Comparison of ENCODE assay signal across 11 cellular contexts in genomic region chr21:35217504-35218060, GRCh38.
DNase-seq lines count a peak whose midpoint lies in the region; ATAC-seq and TF ChIP-seq lines count a peak whose summit lies in the region.
"Had no signal": no experiment of that assay in that cellular context is flagged by ENCODE, and none has a peak within 500 bp of the region (broad histone marks: within the 10 kb centered on the region; RNA-seq: fewer than 3 reads in every experiment).

No MANE protein-coding gene starts in this region.

- no peaks in the 10 kb centered on the region for H3K27me3 Mint-ChIP-seq in endodermal cell (ENCODE audit: insufficient read depth)

- peaks cover 5% of the 10 kb centered on the region for H3K4me1 ChIP-seq in endodermal cell (ENCODE audit: control insufficient read depth, insufficient read depth, low read length)

- no peak overlapping the region for H3K4me3 Mint-ChIP-seq in endodermal cell

- no peak for TF ChIP-seq CTCF in endodermal cell (conservative IDR thresholded peaks at IDR 0.05)

- no peaks in the 10 kb centered on the region for H3K36me3 Mint-ChIP-seq in endodermal cell (ENCODE audit: low read depth)

- no peak overlapping the region for H3K4me3 ChIP-seq in endodermal cell (ENCODE audit: low read length)
- H3K4me3 ChIP-seq: right atrium auricular region, vagina had no signal

- H3K27ac Mint-ChIP-seq in endodermal cell = peak overlapping the region; percentile 33

- peaks cover 5% of the 10 kb centered on the region for H3K4me1 Mint-ChIP-seq in endodermal cell

- H3K9ac ChIP-seq in endodermal cell (ENCODE audit: extremely low read depth, low read length, poor library complexity, severe bottlenecking) = no peak overlapping the region

- no peaks in the 10 kb centered on the region for H3K9me3 Mint-ChIP-seq in endodermal cell

- 57 to 68% methylated on average over 1 of the region's 1 CpG for WGBS in endodermal cell (ENCODE audit: insufficient coverage in 1 of 2, insufficient read length in 1 of 2), 2 experiments

- peak; percentile 62 for DNase-seq in activated CD4-positive, alpha-beta T cell treated with anti-CD3 and anti-CD28 coated beads for 48 hours
- DNase-seq in activated CD4-positive, alpha-beta T cell treated with anti-CD3 and anti-CD28 coated beads, Interleukin-2, amount 50 U/mL, for 4 hours = no peak
- DNase-seq in NCI-H69 (lab: John Stamatoyannopoulos, UW) (peak; percentile 41), endodermal cell (peak; percentile 76), putamen (ENCODE audit: low spot score) (no peak), NCI-H2171 (lab: John Stamatoyannopoulos, UW) (no peak)
- DNase-seq in stimulated activated CD4-positive, alpha-beta T cell treated with anti-CD3 and anti-CD28 coated beads, Interleukin-4, amount 100 ng/mL, for 24 hours = peak; percentile 55

- ATAC-seq in GM21360 (IDR thresholded peaks at IDR 0.05; ENCODE audit: unreplicated experiment) = no peak

- H3K9me3 ChIP-seq in endodermal cell (ENCODE audit: control insufficient read depth, low read length) = no peaks in the 10 kb centered on the region
- H3K9me3 ChIP-seq: right atrium auricular region, vagina had no signal

- H3K36me3 ChIP-seq in endodermal cell (ENCODE audit: control insufficient read depth, insufficient read depth, low read length) = no peaks in the 10 kb centered on the region
- H3K36me3 ChIP-seq: right atrium auricular region, vagina had no signal

- H3K27ac ChIP-seq in endodermal cell (ENCODE audit: low read depth, low read length) = no peak overlapping the region
- H3K27ac ChIP-seq: C4-2B, vagina had no signal

- H3K27me3 ChIP-seq in endodermal cell (ENCODE audit: control insufficient read depth, insufficient read depth, low read length, poor library complexity, severe bottlenecking) = no peaks in the 10 kb centered on the region
- H3K27me3 ChIP-seq: right atrium auricular region, vagina had no signal

Comparison
In these comparisons a context has a peak if more than half of its experiments do, and no peak if none do; other contexts are left out.
1. DNase-seq: peak in activated CD4-positive, alpha-beta T cell treated with anti-CD3 and anti-CD28 coated beads for 48 hours (single experiment), NCI-H69 (single experiment), endodermal cell (single experiment) and stimulated activated CD4-positive, alpha-beta T cell treated with anti-CD3 and anti-CD28 coated beads, Interleukin-4, amount 100 ng/mL, for 24 hours (single experiment); none in activated CD4-positive, alpha-beta T cell treated with anti-CD3 and anti-CD28 coated beads, Interleukin-2, amount 50 U/mL, for 4 hours (0 of 2), putamen (single experiment) and NCI-H2171 (single experiment).